ENCODE assay signal across 13 cellular contexts in the genomic region with DNA sequence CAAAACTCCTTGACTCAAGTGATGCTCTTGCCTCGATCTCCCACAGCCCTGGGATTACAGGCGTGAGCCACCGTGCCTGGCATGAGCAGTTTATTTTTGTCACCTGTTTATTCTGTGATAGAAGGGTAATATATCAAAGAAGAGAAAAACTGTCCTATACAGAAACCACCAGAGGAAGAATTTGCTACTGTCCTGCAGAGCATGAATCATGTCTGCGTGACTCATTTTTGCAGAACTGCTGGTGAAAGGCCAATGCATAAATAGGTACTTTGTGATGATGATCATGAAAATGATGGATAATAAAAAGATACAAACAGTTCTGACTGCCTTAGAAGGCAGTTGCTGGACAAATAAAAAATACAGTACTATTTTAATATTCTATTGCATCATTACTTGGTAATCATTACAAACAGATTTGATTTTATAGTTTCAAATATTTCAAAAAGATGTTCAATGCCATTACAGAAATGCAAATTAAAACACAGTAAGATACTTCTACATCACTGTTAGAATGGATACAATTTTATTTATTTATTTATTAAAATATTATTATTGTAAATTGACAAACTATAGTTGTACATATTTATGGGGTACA. TPM values are rescaled to one million over a fixed set of nuclear protein-coding genes. Genes with fewer than 3 reads are reported as not detected.
DNase-seq lines count a peak whose midpoint lies in the region; ATAC-seq, FAIRE-seq and TF ChIP-seq lines count a peak whose summit lies in the region.
"Had no signal": no experiment of that assay in that cellular context is flagged by ENCODE, and none has a peak within 500 bp of the region (broad histone marks: within the 10 kb centered on the region; RNA-seq: fewer than 3 reads in every experiment).

No MANE protein-coding gene starts in this region.

- H3K4me2 ChIP-seq in HCT116 (ENCODE audit: low read length) = peak overlapping the region; percentile 71

- CTCF ChIA-PET in HCT116 (lab: Charles Lee) = no interaction called here

- FAIRE-seq in A204.1 (lab: Jason Lieb, UNC) = peak; percentile 54
- FAIRE-seq in frontal cortex (lab: Jason Lieb, UNC) = peak; percentile 21

- peak; percentile 93 for ATAC-seq in HCT116
- ATAC-seq in GM18498 (IDR thresholded peaks at IDR 0.05; ENCODE audit: unreplicated experiment) = no peak

- DNase-seq in HCT116 (ENCODE audit: low read depth, low spot score) (peak; percentile 51), WERI-Rb-1 (no peak), frontal cortex (ENCODE audit: low spot score in 2 of 2) (no peak), AML-193 (lab: John Stamatoyannopoulos, UW) (no peak)
- DNase-seq in activated naive CD4-positive, alpha-beta T cell (lab: John Stamatoyannopoulos, UW) = no peak
- DNase-seq in effector CD4-positive, alpha-beta T cell = no peak
- DNase-seq: CD4-positive, alpha-beta memory T cell; NCI-H2029; stimulated activated CD4-positive, alpha-beta T cell treated with anti-CD3 and anti-CD28 coated beads, Interleukin-4, amount 100 ng/mL, for 1 hour had no signal

- H3K9ac ChIP-seq in HCT116 (ENCODE audit: low read length) = no peak overlapping the region

- H3K27ac ChIP-seq in HCT116 (ENCODE audit: low read depth, low read length) = no peak overlapping the region
- H3K27ac ChIP-seq in WERI-Rb-1 = peak overlapping the region; percentile 66
- H3K27ac ChIP-seq: cardiac muscle cell, SJCRH30 had no signal

- no peak for TF ChIP-seq POLR2A in HCT116 (IDR thresholded peaks at IDR 0.05; ENCODE audit: borderline replicate concordance, extremely low read depth, insufficient read depth, insufficient read length)

- no peaks in the 10 kb centered on the region for H3K27me3 ChIP-seq in HCT116 (ENCODE audit: insufficient read depth, low read length)
- H3K27me3 ChIP-seq in WERI-Rb-1 (ENCODE audit: insufficient read depth, low read depth, severe bottlenecking) = no peaks in the 10 kb centered on the region
- H3K27me3 ChIP-seq: SJCRH30 had no signal

- no peaks in the 10 kb centered on the region for H3K9me2 ChIP-seq in HCT116 (ENCODE audit: insufficient read depth)

- POLR2A ChIA-PET in HCT116 (lab: Charles Lee) = no interaction called here

- no peak overlapping the region for H2AFZ ChIP-seq in HCT116 (ENCODE audit: low read depth, low read length, poor library complexity, severe bottlenecking)

- RAD21 ChIA-PET in HCT116 (lab: Charles Lee; ENCODE audit: low non-redundant PET in 1 of 2, low total read pairs in 2 of 2, uncharacterized antibody in 2 of 2, unreplicated experiment in 2 of 2) = no interaction called here

- no peak for TF ChIP-seq CTCF in HCT116 (IDR thresholded peaks at IDR 0.05 in 2 of 3, conservative IDR thresholded peaks at IDR 0.05 in 1 of 3; ENCODE audit: borderline replicate concordance in 1 of 3, insufficient read depth in 1 of 3, low read depth in 2 of 3, low read length in 2 of 3)
- no peak for TF ChIP-seq CTCF in WERI-Rb-1 (IDR thresholded peaks at IDR 0.05; ENCODE audit: low read depth, low read length)

- H3K36me3 ChIP-seq in HCT116 (ENCODE audit: control insufficient read depth in 1 of 2, insufficient read depth in 2 of 2, low read length in 2 of 2) (no peaks in the 10 kb centered on the region), WERI-Rb-1 (no peaks in the 10 kb centered on the region)
- H3K36me3 ChIP-seq: cardiac muscle cell, SJCRH30 had no signal

- BruUV-seq in HCT116 (replicated peaks; lab: Mats Ljungman, UMichigan) = no TSS peak

- no peak for TF ChIP-seq RAD21 in HCT116 (IDR thresholded peaks at IDR 0.05; ENCODE audit: low read depth)

- no peaks in the 10 kb centered on the region for H3K79me2 ChIP-seq in HCT116 (ENCODE audit: insufficient read depth, low read length)

- peaks cover 13 to 15% of the 10 kb centered on the region in 2 experiments for H3K4me1 ChIP-seq in HCT116 (ENCODE audit: control insufficient read depth in 1 of 2, insufficient read depth in 2 of 2, low read length in 2 of 2)

- H3K9me3 ChIP-seq in HCT116 (ENCODE audit: control insufficient read depth in 1 of 2, insufficient read depth in 1 of 2, low read depth in 1 of 2, low read length in 2 of 2) (no peaks in the 10 kb centered on the region), WERI-Rb-1 (ENCODE audit: severe bottlenecking) (no peaks in the 10 kb centered on the region)
- H3K9me3 ChIP-seq: SJCRH30 had no signal

- intact Hi-C loops in HCT116 (cut with micrococcal nuclease) = no loop called here

- no peaks in the 10 kb centered on the region for H4K20me1 ChIP-seq in HCT116 (ENCODE audit: insufficient read depth)

- peak overlapping the region in 1 of 2 experiments; percentile 20; a peak in 1 of 4 replicates for H3K4me3 ChIP-seq in HCT116 (replicated peaks in 1 of 2; ENCODE audit: low read depth in 1 of 2, low read length in 2 of 2)
- peak overlapping the region; percentile 9 for H3K4me3 ChIP-seq in WERI-Rb-1 (ENCODE audit: low read depth, low read length)
- H3K4me3 ChIP-seq: cardiac muscle cell, SJCRH30 had no signal

TF ChIP-seq in HCT116, 20 proteins besides CTCF, POLR2A, EP300 and RAD21:
- TF ChIP-seq SP1 (IDR thresholded peaks at IDR 0.05; ENCODE audit: low read depth) = 0 out of 2 replicates have a peak, but pooled peaks have one; percentile 30
- TF ChIP-seq EZH2 (IDR thresholded peaks at IDR 0.05) = no peak
- peak; percentile 77; the same call in 1 of the 2 replicates for TF ChIP-seq FOSL1 (IDR thresholded peaks at IDR 0.05; ENCODE audit: low read depth)
- TF ChIP-seq JUND (IDR thresholded peaks at IDR 0.05) = peak; percentile 84
- TF ChIP-seq, protein P1, sequence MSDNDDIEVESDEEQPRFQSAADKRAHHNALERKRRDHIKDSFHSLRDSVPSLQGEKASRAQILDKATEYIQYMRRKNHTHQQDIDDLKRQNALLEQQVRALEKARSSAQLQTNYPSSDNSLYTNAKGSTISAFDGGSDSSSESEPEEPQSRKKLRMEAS (IDR thresholded peaks at IDR 0.05) = peak; percentile 43; the same call in 1 of the 2 replicates
TF ChIP-seq in HCT116: peak in this region for 4.

RNA-seq across cellular contexts. Expression of a gene that starts 26.5 kb away (rescaled TPM):
- total RNA-seq in HCT116 (2021; ENCODE audit: unreplicated experiment) (not detected), frontal cortex (not detected)
- not detected in 2 replicates for polyA plus RNA-seq in HCT116 (2012)
- total RNA-seq: cardiac muscle cell; CD4-positive, alpha-beta memory T cell; SJCRH30 had no signal
- polyA plus RNA-seq: cardiac muscle cell; CD4-positive, alpha-beta memory T cell had no signal

RNA-seq across cellular contexts. Expression of a gene that starts 39.9 kb away (rescaled TPM):
- 23.5 TPM for total RNA-seq in HCT116 (2021; ENCODE audit: unreplicated experiment)
- 9.4 and 15.2 TPM in 2 replicates for polyA plus RNA-seq in HCT116 (2012)
- total RNA-seq in frontal cortex = 5.7 TPM

RNA-seq across cellular contexts. Expression of a gene that starts 40.1 kb away (rescaled TPM):
- total RNA-seq in HCT116 (2021; ENCODE audit: unreplicated experiment) (71.5 TPM), frontal cortex (740 TPM)
- 28.0 and 32.3 TPM in 2 replicates for polyA plus RNA-seq in HCT116 (2012)

Comparison
In these comparisons a context has a peak if more than half of its experiments do, and no peak if none do; other contexts are left out.
1. RNA of a gene that starts 40.1 kb away (total RNA-seq): 740 TPM in frontal cortex (single experiment); 71.5 TPM in HCT116 (single experiment); every median in the first group is over 10 times any median in the second.